In genomic region chr1:112869895-112870294, GRCh38 we compare ENCODE assay signal across 23 cellular contexts.
"Had no signal": no experiment of that assay in that cellular context is flagged by ENCODE, and none has a peak within 500 bp of the region (broad histone marks: within the 10 kb centered on the region; RNA-seq: fewer than 3 reads in every experiment).

No MANE protein-coding gene starts in this region.

- H3K4me1 Mint-ChIP-seq: activated B cell treated with CpG ODN at 0.5 μM for 24 hours; nephron; stimulated activated effector memory CD8-positive, alpha-beta T cell treated with anti-CD3 and anti-CD28 coated beads, Interleukin-12 subunit alpha, Interleukin-12 subunit beta, amount 100 ng/mL, for 72 hours had no signal

- H3K27ac ChIP-seq: skin epidermis, suprapubic skin, tibial artery had no signal

- H3K27ac Mint-ChIP-seq: activated B cell treated with CpG ODN at 0.5 μM for 24 hours; activated naive CD4-positive, alpha-beta T cell treated with anti-CD3 and anti-CD28 coated beads, Interleukin-2, amount 10 ng/mL, durations not matched to agents 7 days and 5 days; activated T-helper 1 cell treated with anti-CD3 and anti-CD28 coated beads, Interleukin-12 subunit alpha, Interleukin-12 subunit beta, Interleukin-2, Interleukin-4 antibody, amounts not matched to agents 30 ng/mL and 10 ng/mL and 1 ng/mL, durations not matched to agents 14 hours and 24 hours and 36 hours; nephron; stimulated activated effector memory CD8-positive, alpha-beta T cell treated with anti-CD3 and anti-CD28 coated beads, Interleukin-12 subunit alpha, Interleukin-12 subunit beta, amount 100 ng/mL, for 72 hours; T-helper 2 cell treated with Interferon-gamma antibody and Interleukin-4, amounts not matched to agents 5 μg/mL and 100 μg/mL, for 36 hours had no signal

- H3K27me3 ChIP-seq: suprapubic skin, tibial artery had no signal

- H3K4me3 Mint-ChIP-seq: activated B cell treated with CpG ODN at 0.5 μM for 24 hours; activated naive CD4-positive, alpha-beta T cell treated with anti-CD3 and anti-CD28 coated beads, Interleukin-2, amount 10 ng/mL, durations not matched to agents 7 days and 5 days; activated T-helper 1 cell treated with anti-CD3 and anti-CD28 coated beads, Interleukin-12 subunit alpha, Interleukin-12 subunit beta, Interleukin-2, Interleukin-4 antibody, amounts not matched to agents 30 ng/mL and 10 ng/mL and 1 ng/mL, durations not matched to agents 14 hours and 24 hours and 36 hours; central memory CD8-positive, alpha-beta T cell; nephron; stimulated activated effector memory CD8-positive, alpha-beta T cell treated with anti-CD3 and anti-CD28 coated beads, Interleukin-12 subunit alpha, Interleukin-12 subunit beta, amount 100 ng/mL, for 72 hours; T-helper 2 cell treated with Interferon-gamma antibody and Interleukin-4, amounts not matched to agents 5 μg/mL and 100 μg/mL, for 36 hours had no signal

- H3K36me3 Mint-ChIP-seq: activated naive CD4-positive, alpha-beta T cell treated with anti-CD3 and anti-CD28 coated beads, Interleukin-2, amount 10 ng/mL, durations not matched to agents 7 days and 5 days; stimulated activated effector memory CD8-positive, alpha-beta T cell treated with anti-CD3 and anti-CD28 coated beads, Interleukin-12 subunit alpha, Interleukin-12 subunit beta, amount 100 ng/mL, for 72 hours had no signal

- H3K36me3 ChIP-seq: suprapubic skin, tibial artery had no signal

- H3K4me1 ChIP-seq: suprapubic skin, tibial artery had no signal

- DNase-seq: activated B cell treated with CpG ODN at 0.5 μM for 24 hours; activated CD4-positive, alpha-beta T cell treated with anti-CD3 and anti-CD28 coated beads, Interleukin-2, amount 50 U/mL, for 1 hour; activated effector memory CD4-positive, alpha-beta T cell treated with anti-CD3 and anti-CD28 coated beads, Interleukin-2, amount 50 U/mL, for 16 hours; activated naive CD4-positive, alpha-beta T cell treated with anti-CD3 and anti-CD28 coated beads, Interleukin-2, amount 10 ng/mL, durations not matched to agents 7 days and 5 days; activated T-cell treated with anti-CD3 and anti-CD28 coated beads for 4 hours; anterior cingulate cortex; effector CD8-positive, alpha-beta T cell; glutamatergic neuron; left cardiac atrium; left ventricle myocardium superior; posterior cingulate gyrus; stimulated activated CD4-positive, alpha-beta T cell treated with anti-CD3 and anti-CD28 coated beads, Interleukin-4, amount 100 ng/mL, for 24 hours; T-helper 1 cell; tibial artery had no signal

- H3K9me3 ChIP-seq: mucosa of descending colon, suprapubic skin, tibial artery had no signal

- H3K4me3 ChIP-seq: mucosa of descending colon, skin epidermis, suprapubic skin, tibial artery had no signal

- ATAC-seq: left cardiac atrium, left ventricle myocardium superior, sciatic nerve had no signal

- H3K9me3 Mint-ChIP-seq: activated B cell treated with CpG ODN at 0.5 μM for 24 hours; activated naive CD4-positive, alpha-beta T cell treated with anti-CD3 and anti-CD28 coated beads, Interleukin-2, amount 10 ng/mL, durations not matched to agents 7 days and 5 days; activated T-helper 1 cell treated with anti-CD3 and anti-CD28 coated beads, Interleukin-12 subunit alpha, Interleukin-12 subunit beta, Interleukin-2, Interleukin-4 antibody, amounts not matched to agents 30 ng/mL and 10 ng/mL and 1 ng/mL, durations not matched to agents 14 hours and 24 hours and 36 hours; central memory CD8-positive, alpha-beta T cell; nephron; stimulated activated effector memory CD8-positive, alpha-beta T cell treated with anti-CD3 and anti-CD28 coated beads, Interleukin-12 subunit alpha, Interleukin-12 subunit beta, amount 100 ng/mL, for 72 hours; T-helper 2 cell treated with Interferon-gamma antibody and Interleukin-4, amounts not matched to agents 5 μg/mL and 100 μg/mL, for 36 hours had no signal
